ENCODE assay signal across 8 cellular contexts in genomic region chr11:76783901-76784813, GRCh38. TPM values are rescaled to one million over a fixed set of nuclear protein-coding genes. Genes with fewer than 3 reads are reported as not detected.
A peak's percentile ranks its signal among the peaks of the same experiment; 100 is the strongest.
DNase-seq lines count a peak whose midpoint lies in the region; ATAC-seq lines count a peak whose summit lies in the region.

No MANE protein-coding gene starts in this region.

- peak overlapping the region; percentile 79 for H3K4me3 ChIP-seq in muscle layer of colon (ENCODE audit: low read depth in 1 of 2, low read length in 2 of 2)

- no peaks in the 10 kb centered on the region for H3K27me3 ChIP-seq in muscle layer of colon (ENCODE audit: control insufficient read depth in 1 of 2, insufficient read depth in 2 of 2, low read length in 2 of 2)

- H3K4me1 ChIP-seq in muscle layer of colon (ENCODE audit: insufficient read depth, low read length), result peaks cover 10% of the 10 kb centered on the region

- H3K36me3 ChIP-seq in muscle layer of colon (ENCODE audit: insufficient read depth, low read length), result no peaks in the 10 kb centered on the region

- peak; percentile 36 for DNase-seq in NCI-H748 (lab: John Stamatoyannopoulos, UW; ENCODE audit: unreplicated experiment)
- no peak for DNase-seq in NCI-H748 treated with DMSO at 0.1 percent for 48 hours (lab: John Stamatoyannopoulos, UW)
- peak; percentile 94 for DNase-seq in RPMI7951 (ENCODE audit: low read depth)
- DNase-seq in epidermal melanocyte (ENCODE audit: insufficient read length, low spot score), result peak; percentile 48
- DNase-seq in NCI-H1436 treated with DMSO at 0.1 percent for 48 hours (lab: John Stamatoyannopoulos, UW), result no peak
- no peak for DNase-seq in AML-193 (lab: John Stamatoyannopoulos, UW)

- H3K27ac ChIP-seq in muscle layer of colon (ENCODE audit: low read depth, low read length), result peak overlapping the region; percentile 82

- no peak for ATAC-seq in HG03378 (IDR thresholded peaks at IDR 0.05; ENCODE audit: unreplicated experiment)

- H3K9ac ChIP-seq in muscle layer of colon (ENCODE audit: low read length), result no peak overlapping the region

- H3K9me3 ChIP-seq in muscle layer of colon (ENCODE audit: low read length), result no peaks in the 10 kb centered on the region

RNA-seq across cellular contexts. Expression of gene TSKU, which starts 1.0 kb away (rescaled TPM):
- 45.2 and 52.2 TPM in 2 replicates for total RNA-seq in RPMI7951 (2014; rRNA removed; shearing (Covaris generic))

Comparison
In these comparisons a context has a peak if more than half of its experiments do, and no peak if none do; other contexts are left out.
1. DNase-seq: peak in NCI-H748 (single experiment), RPMI7951 (single experiment) and epidermal melanocyte (single experiment); none in NCI-H748 treated with DMSO at 0.1 percent for 48 hours (single experiment), NCI-H1436 treated with DMSO at 0.1 percent for 48 hours (single experiment) and AML-193 (0 of 2).